Comparison of ENCODE assay signal across 11 cellular contexts in the genomic region with DNA sequence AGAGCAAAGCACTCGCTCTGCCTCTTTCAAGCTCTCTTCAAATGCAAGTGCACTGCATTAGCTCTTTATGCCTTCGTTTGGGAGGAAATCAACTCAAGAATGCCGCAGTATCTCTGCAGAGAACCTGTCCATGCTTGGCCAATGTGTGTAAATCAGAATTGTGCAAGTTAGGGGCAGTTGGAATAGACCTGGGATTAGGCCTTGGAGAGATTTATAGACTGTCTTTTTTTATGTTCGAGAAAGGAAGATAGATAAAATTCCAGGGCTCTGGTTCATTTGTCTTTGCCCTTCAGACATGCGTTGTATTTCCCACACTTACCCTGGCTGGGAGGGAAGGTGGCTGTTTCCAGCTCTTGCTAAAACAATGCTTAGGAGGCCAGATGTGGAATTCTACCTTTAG.
A peak's percentile ranks its signal among the peaks of the same experiment; 100 is the strongest.
DNase-seq lines count a peak whose midpoint lies in the region; TF ChIP-seq lines count a peak whose summit lies in the region.
"Had no signal": no experiment of that assay in that cellular context is flagged by ENCODE, and none has a peak within 500 bp of the region (broad histone marks: within the 10 kb centered on the region; RNA-seq: fewer than 3 reads in every experiment).

No MANE protein-coding gene starts in this region.

- H3K27ac ChIP-seq in H9 (ENCODE audit: insufficient read length, low read depth, low read length) = no peak overlapping the region

- peaks cover 0 to 4% (median 0%) of the 10 kb centered on the region in 3 experiments; a peak in 1 of 7 replicates for H3K36me3 Mint-ChIP-seq in H9 (ENCODE audit: insufficient read depth in 1 of 3, low read depth in 3 of 3)
- H3K36me3 Mint-ChIP-seq: CD14-positive monocyte; CD8-positive, alpha-beta T cell had no signal

- H3K56ac ChIP-seq in H9 (ENCODE audit: insufficient read length, low read depth, low read length) = no peak overlapping the region

- no peak overlapping the region for H4K8ac ChIP-seq in H9 (replicated peaks; ENCODE audit: insufficient read length, low read depth, low read length)

- no peak overlapping the region for H2AK5ac ChIP-seq in H9 (ENCODE audit: insufficient read length, low read length)

- H3K27ac Mint-ChIP-seq in H9 = no peak overlapping the region
- H3K27ac Mint-ChIP-seq: CD14-positive monocyte; CD8-positive, alpha-beta T cell had no signal

- peak overlapping the region; percentile 32 for H2AFZ ChIP-seq in H9 (ENCODE audit: low read length)

- H3K79me1 ChIP-seq in H9 (ENCODE audit: insufficient read depth, low read depth, low read length, poor library complexity, severe bottlenecking) = no peaks in the 10 kb centered on the region

- H3K27me3 Mint-ChIP-seq in H9 (ENCODE audit: low read depth) = no peaks in the 10 kb centered on the region

- H2BK5ac ChIP-seq in H9 (ENCODE audit: insufficient read length, low read length) = no peak overlapping the region

- peaks cover 5% of the 10 kb centered on the region; the same call in 1 of the 2 replicates for H3K4me1 ChIP-seq in H9 (ENCODE audit: insufficient read depth, low read length)

- TF ChIP-seq CTCF in H9 (conservative IDR thresholded peaks at IDR 0.05) (no peak), fibroblast of villous mesenchyme (IDR thresholded peaks at IDR 0.05; ENCODE audit: insufficient read depth, low read depth, low read length) (no peak)

- WGBS in H9 (ENCODE audit: extremely low coverage, insufficient read length, low lambda C conversion rate) = no CpG with 5 or more reads among the region's 5 CpGs

- H3K9me3 ChIP-seq in H9 (ENCODE audit: control insufficient read depth, low read depth, low read length) = no peaks in the 10 kb centered on the region

- DNase-seq in ELF-1 (ENCODE audit: low read depth, low spot score) (peak; percentile 13), H9 (no peak), amniotic epithelial cell (ENCODE audit: low read depth) (peak; percentile 95), fibroblast of villous mesenchyme (ENCODE audit: low read depth) (peak; percentile 60), pons (ENCODE audit: low spot score) (no peak), SW480 (ENCODE audit: low spot score) (no peak), AG08395 (ENCODE audit: low spot score) (no peak)
- DNase-seq: CD8-positive, alpha-beta T cell; COR-L47; KBM-7 had no signal

- no peak overlapping the region for H3K18ac ChIP-seq in H9 (ENCODE audit: insufficient read length, low read depth, low read length)

- no peak overlapping the region for H2BK120ac ChIP-seq in H9 (ENCODE audit: low read depth, low read length, poor library complexity, severe bottlenecking)

- no peak overlapping the region for H2BK12ac ChIP-seq in H9 (ENCODE audit: insufficient read length, low read depth, low read length)

- no peak overlapping the region for H3K4me3 ChIP-seq in fibroblast of villous mesenchyme (ENCODE audit: low read depth, low read length)

- no peak overlapping the region for H3K23ac ChIP-seq in H9 (ENCODE audit: insufficient read length, low read depth, low read length)

- H3K4me2 ChIP-seq in H9 (ENCODE audit: insufficient read depth, insufficient read length, low read length) = no peak overlapping the region

- H3K4me3 Mint-ChIP-seq in H9 = no peak overlapping the region
- H3K4me3 Mint-ChIP-seq: CD14-positive monocyte; CD8-positive, alpha-beta T cell had no signal

- H3K79me2 ChIP-seq in H9 (ENCODE audit: insufficient read depth, low read length) = no peaks in the 10 kb centered on the region

- no peak overlapping the region for H2BK20ac ChIP-seq in H9 (ENCODE audit: low read depth, low read length, poor library complexity, severe bottlenecking)

- no peaks in the 10 kb centered on the region for H4K20me1 ChIP-seq in H9 (ENCODE audit: control insufficient read depth, insufficient read depth, insufficient read length)

- no peak overlapping the region for H3K9ac ChIP-seq in H9 (ENCODE audit: extremely low read depth, insufficient read length, low read length)

- peaks cover 11 to 19% of the 10 kb centered on the region in 2 experiments for H3K4me1 Mint-ChIP-seq in H9
- H3K4me1 Mint-ChIP-seq: CD14-positive monocyte had no signal

- no peak overlapping the region for H4K91ac ChIP-seq in H9 (ENCODE audit: insufficient read length, low read depth, low read length)

- no peaks in the 10 kb centered on the region for H3K27me3 ChIP-seq in H9 (ENCODE audit: insufficient read depth, low read length)

- no peak overlapping the region for H2BK15ac ChIP-seq in H9 (ENCODE audit: low read depth, low read length)

- no peaks in the 10 kb centered on the region for H3K23me2 ChIP-seq in H9 (ENCODE audit: insufficient read length, low read depth, low read length, poor library complexity, severe bottlenecking)

- H3K9me3 Mint-ChIP-seq in H9 = peaks cover 0 to 9% of the 10 kb centered on the region in 2 experiments

- no peak overlapping the region for H3T11ph ChIP-seq in H9 (ENCODE audit: low read length)

- H3K14ac ChIP-seq in H9 (ENCODE audit: insufficient read depth, low read length) = no peak overlapping the region

- no peak overlapping the region for H4K5ac ChIP-seq in H9 (ENCODE audit: insufficient read length, low read depth, low read length)

- H3K4ac ChIP-seq in H9 (ENCODE audit: low read depth, low read length) = no peak overlapping the region

Comparison
In these comparisons a context has a peak if more than half of its experiments do, and no peak if none do; other contexts are left out.
1. DNase-seq: peak in ELF-1 (single experiment), amniotic epithelial cell (single experiment) and fibroblast of villous mesenchyme (single experiment); none in H9 (single experiment), pons (single experiment), SW480 (single experiment) and AG08395 (single experiment).